Comparison of ENCODE assay signal across 12 cellular contexts in the genomic region with DNA sequence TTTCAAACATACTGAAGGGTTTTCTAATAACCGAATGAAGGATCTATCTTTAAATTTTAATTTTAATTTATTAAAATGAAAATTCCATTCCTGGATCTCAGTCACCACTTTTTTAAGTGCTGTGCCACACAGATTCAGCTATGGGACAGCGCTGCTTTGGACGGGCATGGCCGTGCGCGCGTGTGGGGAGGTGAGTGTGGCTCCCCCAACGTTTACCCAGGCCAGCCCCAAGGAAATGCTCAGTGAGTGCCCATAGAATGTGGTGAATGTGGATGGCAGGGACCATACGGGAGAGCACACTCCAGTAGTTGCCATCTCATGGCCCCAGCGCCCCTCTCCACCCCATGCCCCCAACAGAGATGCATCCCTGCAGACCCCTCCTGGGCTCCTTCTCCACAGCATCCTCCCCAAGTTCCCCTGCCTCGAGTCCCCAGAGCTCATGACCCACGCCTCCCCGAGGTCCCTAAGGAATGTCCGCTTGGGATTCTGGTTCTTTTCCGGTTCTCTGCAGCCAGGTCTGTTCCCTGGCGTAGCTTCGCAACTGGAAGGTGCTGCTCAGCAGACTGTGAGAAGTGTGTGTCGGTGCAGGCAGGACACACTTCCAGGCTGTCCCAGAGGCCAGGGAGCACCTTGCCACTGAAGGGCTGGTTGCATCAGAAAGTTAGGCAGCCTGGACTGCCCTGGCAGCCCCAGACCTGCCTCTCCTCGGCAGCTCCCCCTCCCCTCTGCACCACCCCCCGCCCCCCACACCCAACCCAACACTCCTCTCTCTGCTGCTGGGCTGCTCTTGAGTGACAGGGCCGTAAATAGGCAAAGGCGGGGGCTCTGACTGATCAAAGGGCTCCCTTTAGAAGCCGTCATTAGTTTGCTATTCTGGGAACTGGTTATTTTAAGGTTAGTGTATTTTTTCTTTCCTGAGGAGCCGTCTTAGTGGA.
DNase-seq lines count a peak whose midpoint lies in the region; ATAC-seq, FAIRE-seq and TF ChIP-seq lines count a peak whose summit lies in the region.
"Had no signal": no experiment of that assay in that cellular context is flagged by ENCODE, and none has a peak within 500 bp of the region (broad histone marks: within the 10 kb centered on the region; RNA-seq: fewer than 3 reads in every experiment).

No MANE protein-coding gene starts in this region.

- peaks cover 31% of the 10 kb centered on the region for H3K4me1 Mint-ChIP-seq in nephron

- H3K27me3 Mint-ChIP-seq in nephron (ENCODE audit: low read depth) = no peaks in the 10 kb centered on the region

- no peak overlapping the region for H2AFZ ChIP-seq in HepG2 (ENCODE audit: low read length)

- no peak for TF ChIP-seq RAD21 in HepG2 (CRISPR knock-in tag; IDR thresholded peaks at IDR 0.05)

- peak overlapping the region; percentile 55 for H3K4me2 ChIP-seq in HepG2 (ENCODE audit: low read depth, low read length)

- H3K27ac Mint-ChIP-seq in nephron = peak overlapping the region; percentile 54 to 74 (median 67)

- peaks cover 3% of the 10 kb centered on the region for H3K36me3 Mint-ChIP-seq in nephron (ENCODE audit: low read depth)

- H3K27ac ChIP-seq in HepG2 (ENCODE audit: extremely low read length, insufficient read depth, low read length) (no peak overlapping the region), right lobe of liver (no peak overlapping the region), vagina (no peak overlapping the region)
- H3K27ac ChIP-seq: brain microvascular endothelial cell had no signal

- H3K4me1 ChIP-seq in HepG2 (ENCODE audit: insufficient read depth, low read length) (peaks cover 25% of the 10 kb centered on the region), right lobe of liver (no peaks in the 10 kb centered on the region), vagina (peaks cover 12% of the 10 kb centered on the region)

- TF ChIP-seq EP300 in HepG2 (IDR thresholded peaks at IDR 0.05; ENCODE audit: low read depth in 2 of 2, low read length in 2 of 2) (no peak), HepG2 (CRISPR knock-in tag; IDR thresholded peaks at IDR 0.05; ENCODE audit: borderline replicate concordance) (no peak)

- no peaks in the 10 kb centered on the region for H4K20me1 ChIP-seq in HepG2 (ENCODE audit: insufficient read depth, low read length)

- peaks cover 17 to 35% of the 10 kb centered on the region in 2 experiments for H3K27me3 ChIP-seq in HepG2 (ENCODE audit: control insufficient read depth in 1 of 2, insufficient read depth in 2 of 2, low read length in 2 of 2)
- H3K27me3 ChIP-seq in right lobe of liver = no peaks in the 10 kb centered on the region
- no peaks in the 10 kb centered on the region for H3K27me3 ChIP-seq in vagina

- WGBS in HepG2 (ENCODE audit: low lambda C conversion rate) = 36% methylated on average over 21 of the region's 24 CpGs
- WGBS in right lobe of liver (ENCODE audit: insufficient coverage, low coverage, low lambda C conversion rate, missing lambda C conversion rate) = 69% methylated on average over 15 of the region's 24 CpGs

- FAIRE-seq in HepG2 (lab: Jason Lieb, UNC) = no peak
- FAIRE-seq in urothelium cell line (lab: Jason Lieb, UNC) = no peak

- CTCF ChIA-PET in HepG2 (lab: Yijun Ruan, JAX; ENCODE audit: low intra/inter-chr PET ratio, low total read pairs) = no interaction called here

- H3K4me3 Mint-ChIP-seq in nephron = peak overlapping the region in 2 of 3 experiments; percentile 42 to 48

- peak; percentile 61 for DNase-seq in HepG2 (ENCODE audit: low spot score)
- DNase-seq in right lobe of liver = no peak
- DNase-seq in Right ventricle myocardium inferior (ENCODE audit: missing footprints) = peak; percentile 45
- peak; percentile 60 to 93 for DNase-seq in vagina (ENCODE audit: extremely low spot score in 2 of 2)
- DNase-seq in urothelium cell line (ENCODE audit: low spot score) = no peak
- no peak for DNase-seq in NCI-H2029 treated with DMSO at 0.1 percent for 48 hours (lab: John Stamatoyannopoulos, UW)
- DNase-seq: brain microvascular endothelial cell; NCI-H1105 treated with DMSO at 0.1 percent for 48 hours; SIG-M5; stimulated activated CD4-positive, alpha-beta T cell treated with anti-CD3 and anti-CD28 coated beads, Interleukin-12 subunit alpha, Interleukin-12 subunit beta, amount 100 ng/mL, for 4 hours had no signal

- H3K9me3 ChIP-seq in HepG2 (ENCODE audit: low read length) (no peaks in the 10 kb centered on the region), right lobe of liver (no peaks in the 10 kb centered on the region), vagina (no peaks in the 10 kb centered on the region)

- intact Hi-C loops in HepG2 (cut with micrococcal nuclease; ENCODE audit: unreplicated experiment) (no loop called here), right lobe of liver (cut with DNase I) (no loop called here), Right ventricle myocardium inferior (cut with DNase I) (no loop called here), vagina (cut with DNase I) (no loop called here)

- in situ Hi-C loops in HepG2 (cut with HindIII; ENCODE audit: extremely low pct_ligation_motif_present, low pct_unique_long_range_greater_than_20kb) = no loop called here

- H3K9ac ChIP-seq in HepG2 (ENCODE audit: insufficient read depth, low read depth, low read length) = no peak overlapping the region

- H3K4me3 ChIP-seq in HepG2 (replicated peaks in 1 of 3; ENCODE audit: insufficient read depth in 1 of 3, low read depth in 2 of 3, low read length in 3 of 3) = peak overlapping the region in 1 of 3 experiments; percentile 44; a peak in 1 of 6 replicates
- H3K4me3 ChIP-seq in right lobe of liver = no peak overlapping the region
- no peak overlapping the region for H3K4me3 ChIP-seq in vagina

- POLR2A ChIA-PET in HepG2 (lab: Yijun Ruan, JAX) = interaction anchor here (1.4 kb wide), 1 partner anchor 57 kb away, joined by 7 read pairs; no protein-coding TSS in a partner anchor

- no peaks in the 10 kb centered on the region for H3K36me3 ChIP-seq in HepG2 (replicated peaks in 1 of 2; ENCODE audit: control insufficient read depth in 1 of 2, insufficient read depth in 2 of 2, low read length in 2 of 2)
- no peaks in the 10 kb centered on the region for H3K36me3 ChIP-seq in right lobe of liver
- no peaks in the 10 kb centered on the region for H3K36me3 ChIP-seq in vagina
- H3K36me3 ChIP-seq: brain microvascular endothelial cell had no signal

- ATAC-seq in HepG2 (peak; percentile 71), right lobe of liver (no peak), Right ventricle myocardium inferior (peak; percentile 43), GM19395 (IDR thresholded peaks at IDR 0.05; ENCODE audit: unreplicated experiment) (no peak)

- peaks cover 17% of the 10 kb centered on the region for H3K9me3 Mint-ChIP-seq in nephron

- TF ChIP-seq POLR2A in HepG2 (IDR thresholded peaks at IDR 0.05; ENCODE audit: insufficient read depth in 1 of 2, low read depth in 2 of 2, low read length in 2 of 2) = no peak
- TF ChIP-seq POLR2A in right lobe of liver (IDR thresholded peaks at IDR 0.05) = no peak
- no peak for TF ChIP-seq POLR2A in vagina (IDR thresholded peaks at IDR 0.05)

- BruUV-seq in HepG2 (replicated peaks; lab: Mats Ljungman, UMichigan) = no TSS peak

- H3K79me2 ChIP-seq in HepG2 (ENCODE audit: insufficient read depth, low read length) = no peaks in the 10 kb centered on the region

- TF ChIP-seq CTCF in HepG2 (CRISPR knock-in tag; IDR thresholded peaks at IDR 0.05) (no peak), right lobe of liver (IDR thresholded peaks at IDR 0.05) (no peak), nephron (IDR thresholded peaks at IDR 0.05; ENCODE audit: unreplicated experiment in 3 of 3) (no peak), vagina (IDR thresholded peaks at IDR 0.05) (no peak)

TF ChIP-seq in HepG2, 621 proteins besides CTCF, POLR2A, EP300 and RAD21 (continues in another document):
- TF ChIP-seq MEIS2 (CRISPR knock-in tag; IDR thresholded peaks at IDR 0.05) = 0 out of 2 replicates have a peak, but pooled peaks have one; percentile 47
- TF ChIP-seq, protein P1, sequence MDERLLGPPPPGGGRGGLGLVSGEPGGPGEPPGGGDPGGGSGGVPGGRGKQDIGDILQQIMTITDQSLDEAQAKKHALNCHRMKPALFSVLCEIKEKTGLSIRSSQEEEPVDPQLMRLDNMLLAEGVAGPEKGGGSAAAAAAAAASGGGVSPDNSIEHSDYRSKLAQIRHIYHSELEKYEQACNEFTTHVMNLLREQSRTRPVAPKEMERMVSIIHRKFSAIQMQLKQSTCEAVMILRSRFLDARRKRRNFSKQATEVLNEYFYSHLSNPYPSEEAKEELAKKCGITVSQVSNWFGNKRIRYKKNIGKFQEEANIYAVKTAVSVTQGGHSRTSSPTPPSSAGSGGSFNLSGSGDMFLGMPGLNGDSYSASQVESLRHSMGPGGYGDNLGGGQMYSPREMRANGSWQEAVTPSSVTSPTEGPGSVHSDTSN (CRISPR knock-in tag; IDR thresholded peaks at IDR 0.05) = peak; percentile 61; the same call in 1 of the 2 replicates

Comparison
In these comparisons a context has a peak if more than half of its experiments do, and no peak if none do; other contexts are left out.
1. ATAC-seq: peak in HepG2 (single experiment) and Right ventricle myocardium inferior (single experiment); none in right lobe of liver (0 of 4) and GM19395 (single experiment).
2. DNase-seq: peak in HepG2 (single experiment), Right ventricle myocardium inferior (single experiment) and vagina (2 of 2); none in right lobe of liver (0 of 3), urothelium cell line (single experiment) and NCI-H2029 treated with DMSO at 0.1 percent for 48 hours (single experiment).